In the genomic region with DNA sequence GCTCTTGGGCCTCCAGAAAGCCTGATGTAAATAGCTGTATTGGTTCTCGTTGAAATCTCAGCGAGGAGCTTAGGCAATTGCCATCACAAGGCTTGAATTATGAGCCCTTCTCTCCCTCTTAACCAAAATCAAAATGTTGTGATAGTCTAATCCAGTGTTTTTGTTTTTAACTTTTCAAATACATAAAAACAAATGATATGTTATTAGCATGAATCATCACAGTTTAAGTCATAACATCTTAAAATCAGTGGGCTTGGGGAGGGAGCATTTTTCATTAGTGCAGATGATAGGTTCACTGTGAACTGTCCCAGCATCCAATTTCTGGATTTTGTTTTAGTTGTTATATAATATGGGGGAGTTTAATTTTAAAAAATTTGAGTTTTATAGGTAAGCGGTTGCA, we compare ENCODE assay signal across 35 cellular contexts. TPM values are rescaled to one million over a fixed set of nuclear protein-coding genes. Genes with fewer than 3 reads are reported as not detected.
"Had no signal": no experiment of that assay in that cellular context is flagged by ENCODE, and none has a peak within 500 bp of the region (broad histone marks: within the 10 kb centered on the region; RNA-seq: fewer than 3 reads in every experiment).

No MANE protein-coding gene starts in this region.

- H3K9me3 Mint-ChIP-seq: activated CD4-positive, alpha-beta memory T cell treated with anti-CD3 and anti-CD28 coated beads for 36 hours; activated CD4-positive, alpha-beta T cell treated with anti-CD3 and anti-CD28 coated beads, Interleukin-2, amount 10 ng/mL, durations not matched to agents 24 days and 14 days; activated naive CD4-positive, alpha-beta T cell treated with anti-CD3 and anti-CD28 coated beads for 36 hours; activated T-helper 1 cell treated with anti-CD3 and anti-CD28 coated beads, Interleukin-12 subunit alpha, Interleukin-12 subunit beta, Interleukin-2, Interleukin-4 antibody, amounts not matched to agents 30 ng/mL and 10 ng/mL and 1 ng/mL, durations not matched to agents 14 hours and 24 hours and 36 hours; activated T-helper 2 cell treated with anti-CD3 and anti-CD28 coated beads, Interferon-gamma antibody, Interleukin-2, Interleukin-4, amounts not matched to agents 10 μg/mL and 5 μg/mL and 100 μg/mL, durations not matched to agents 14 hours and 24 hours and 36 hours had no signal

- H3K4me2 ChIP-seq: hepatocyte had no signal

- H2AFZ ChIP-seq: hepatocyte had no signal

- ATAC-seq: activated CD4-positive, alpha-beta T cell treated with anti-CD3 and anti-CD28 coated beads for 36 hours; activated CD8-positive, alpha-beta memory T cell treated with anti-CD3 and anti-CD28 coated beads, Interleukin-2, amount 10 ng/mL, durations not matched to agents 7 days and 5 days; activated CD8-positive, alpha-beta T cell treated with anti-CD3 and anti-CD28 coated beads, Interleukin-2, amount 10 ng/mL, durations not matched to agents 7 days and 5 days; gastroesophageal sphincter; heart right ventricle had no signal

- H3K27ac ChIP-seq: brain microvascular endothelial cell, esophagus muscularis mucosa, gastroesophageal sphincter, heart right ventricle, hepatocyte had no signal

- H3K9me3 ChIP-seq: esophagus muscularis mucosa, gastroesophageal sphincter, heart right ventricle had no signal

- DNase-seq: activated CD4-positive, alpha-beta memory T cell treated with anti-CD3 and anti-CD28 coated beads for 36 hours; activated CD4-positive, alpha-beta T cell treated with anti-CD3 and anti-CD28 coated beads for 36 hours; activated CD4-positive, alpha-beta T cell treated with anti-CD3 and anti-CD28 coated beads, Interleukin-2, amount 10 ng/mL, durations not matched to agents 24 days and 14 days; activated CD4-positive, CD25-positive, alpha-beta regulatory T cell; activated CD4-positive, CD25-positive, alpha-beta regulatory T cell treated with anti-CD3 and anti-CD28 coated beads, Interleukin-2, amount 50 U/mL, for 72 hours; activated CD8-positive, alpha-beta memory T cell treated with anti-CD3 and anti-CD28 coated beads, Interleukin-2, amount 10 ng/mL, durations not matched to agents 7 days and 5 days; activated CD8-positive, alpha-beta memory T cell treated with anti-CD3 and anti-CD28 coated beads, Interleukin-2, amount 50 U/mL, for 4 hours; activated CD8-positive, alpha-beta T cell treated with anti-CD3 and anti-CD28 coated beads, Interleukin-2, amount 10 ng/mL, durations not matched to agents 7 days and 5 days; activated effector memory CD4-positive, alpha-beta T cell treated with anti-CD3 and anti-CD28 coated beads, Interleukin-2, amount 50 U/mL, for 16 hours; activated naive CD4-positive, alpha-beta T cell treated with anti-CD3 and anti-CD28 coated beads for 36 hours; activated T-cell treated with anti-CD3 and anti-CD28 coated beads, Interleukin-2, amount 50 U/mL, for 1 hour; activated T-cell treated with anti-CD3 and anti-CD28 coated beads, Interleukin-2, amount 50 U/mL, for 48 hours; amniotic stem cell; anterior cingulate cortex; brain microvascular endothelial cell; caudate nucleus; cortex of kidney; effector CD8-positive, alpha-beta T cell; erythroblast; foreskin melanocyte; heart right ventricle; T-helper 2 cell had no signal

- H3K79me2 ChIP-seq: hepatocyte had no signal

- H3K4me1 ChIP-seq: gastroesophageal sphincter had no signal

- H3K36me3 Mint-ChIP-seq: activated CD8-positive, alpha-beta memory T cell treated with anti-CD3 and anti-CD28 coated beads, Interleukin-2, amount 10 ng/mL, durations not matched to agents 7 days and 5 days; activated naive CD8-positive, alpha-beta T cell had no signal

- H3K4me3 Mint-ChIP-seq: activated CD4-positive, alpha-beta memory T cell treated with anti-CD3 and anti-CD28 coated beads for 36 hours; activated CD4-positive, alpha-beta T cell treated with anti-CD3 and anti-CD28 coated beads for 36 hours; activated CD4-positive, alpha-beta T cell treated with anti-CD3 and anti-CD28 coated beads, Interleukin-2, amount 10 ng/mL, durations not matched to agents 24 days and 14 days; activated CD8-positive, alpha-beta memory T cell treated with anti-CD3 and anti-CD28 coated beads, Interleukin-2, amount 10 ng/mL, durations not matched to agents 7 days and 5 days; activated CD8-positive, alpha-beta T cell treated with anti-CD3 and anti-CD28 coated beads, Interleukin-2, amount 10 ng/mL, durations not matched to agents 7 days and 5 days; activated naive CD4-positive, alpha-beta T cell treated with anti-CD3 and anti-CD28 coated beads for 36 hours; activated naive CD8-positive, alpha-beta T cell; activated T-helper 1 cell treated with anti-CD3 and anti-CD28 coated beads, Interleukin-12 subunit alpha, Interleukin-12 subunit beta, Interleukin-2, Interleukin-4 antibody, amounts not matched to agents 30 ng/mL and 10 ng/mL and 1 ng/mL, durations not matched to agents 14 hours and 24 hours and 36 hours had no signal

- H3K4me3 ChIP-seq: esophagus muscularis mucosa, gastroesophageal sphincter, heart right ventricle, hepatocyte had no signal

- H3K4me1 Mint-ChIP-seq: activated CD4-positive, alpha-beta T cell treated with anti-CD3 and anti-CD28 coated beads for 36 hours had no signal

- H3K27me3 Mint-ChIP-seq: activated CD4-positive, alpha-beta memory T cell treated with anti-CD3 and anti-CD28 coated beads for 36 hours; activated CD4-positive, alpha-beta T cell treated with anti-CD3 and anti-CD28 coated beads for 36 hours; activated CD4-positive, alpha-beta T cell treated with anti-CD3 and anti-CD28 coated beads, Interleukin-2, amount 10 ng/mL, durations not matched to agents 24 days and 14 days; activated CD8-positive, alpha-beta memory T cell treated with anti-CD3 and anti-CD28 coated beads, Interleukin-2, amount 10 ng/mL, durations not matched to agents 7 days and 5 days; activated naive CD8-positive, alpha-beta T cell had no signal

- H3K27me3 ChIP-seq: brain microvascular endothelial cell, esophagus muscularis mucosa, gastroesophageal sphincter, heart right ventricle, hepatocyte had no signal

- H3K27ac Mint-ChIP-seq: activated CD4-positive, alpha-beta memory T cell treated with anti-CD3 and anti-CD28 coated beads for 36 hours; activated CD4-positive, alpha-beta T cell treated with anti-CD3 and anti-CD28 coated beads for 36 hours; activated CD4-positive, alpha-beta T cell treated with anti-CD3 and anti-CD28 coated beads, Interleukin-2, amount 10 ng/mL, durations not matched to agents 24 days and 14 days; activated CD8-positive, alpha-beta memory T cell treated with anti-CD3 and anti-CD28 coated beads, Interleukin-2, amount 10 ng/mL, durations not matched to agents 7 days and 5 days; activated CD8-positive, alpha-beta T cell treated with anti-CD3 and anti-CD28 coated beads, Interleukin-2, amount 10 ng/mL, durations not matched to agents 7 days and 5 days; activated naive CD4-positive, alpha-beta T cell treated with anti-CD3 and anti-CD28 coated beads for 36 hours; activated naive CD8-positive, alpha-beta T cell; activated T-helper 1 cell treated with anti-CD3 and anti-CD28 coated beads, Interleukin-12 subunit alpha, Interleukin-12 subunit beta, Interleukin-2, Interleukin-4 antibody, amounts not matched to agents 30 ng/mL and 10 ng/mL and 1 ng/mL, durations not matched to agents 14 hours and 24 hours and 36 hours; activated T-helper 2 cell treated with anti-CD3 and anti-CD28 coated beads, Interferon-gamma antibody, Interleukin-2, Interleukin-4, amounts not matched to agents 10 μg/mL and 5 μg/mL and 100 μg/mL, durations not matched to agents 14 hours and 24 hours and 36 hours had no signal

- FAIRE-seq: astrocyte, colon had no signal

RNA-seq across cellular contexts. Expression of a gene that starts 48.9 kb away (rescaled TPM):
- total RNA-seq: activated CD4-positive, alpha-beta memory T cell treated with anti-CD3 and anti-CD28 coated beads for 36 hours; activated CD4-positive, alpha-beta T cell treated with anti-CD3 and anti-CD28 coated beads for 36 hours; activated CD4-positive, alpha-beta T cell treated with anti-CD3 and anti-CD28 coated beads, Interleukin-2, amount 10 ng/mL, durations not matched to agents 24 days and 14 days; activated CD8-positive, alpha-beta memory T cell treated with anti-CD3 and anti-CD28 coated beads for 36 hours; activated CD8-positive, alpha-beta T cell treated with anti-CD3 and anti-CD28 coated beads, Interleukin-2, amount 10 ng/mL, durations not matched to agents 7 days and 5 days; activated naive CD4-positive, alpha-beta T cell treated with anti-CD3 and anti-CD28 coated beads for 36 hours; astrocyte; chondrocyte; dermis microvascular lymphatic vessel endothelial cell; esophagus muscularis mucosa; gastroesophageal sphincter; glomerular endothelial cell; heart right ventricle; hepatocyte; T-helper 1 cell treated with Interleukin-12 subunit alpha and Interleukin-12 subunit beta and Interleukin-4 antibody, amounts not matched to agents 30 ng/mL and 1 ng/mL, for 36 hours had no signal
- polyA plus RNA-seq: heart right ventricle, hepatocyte had no signal
